Comparison of ENCODE assay signal across 8 cellular contexts in the genomic region with DNA sequence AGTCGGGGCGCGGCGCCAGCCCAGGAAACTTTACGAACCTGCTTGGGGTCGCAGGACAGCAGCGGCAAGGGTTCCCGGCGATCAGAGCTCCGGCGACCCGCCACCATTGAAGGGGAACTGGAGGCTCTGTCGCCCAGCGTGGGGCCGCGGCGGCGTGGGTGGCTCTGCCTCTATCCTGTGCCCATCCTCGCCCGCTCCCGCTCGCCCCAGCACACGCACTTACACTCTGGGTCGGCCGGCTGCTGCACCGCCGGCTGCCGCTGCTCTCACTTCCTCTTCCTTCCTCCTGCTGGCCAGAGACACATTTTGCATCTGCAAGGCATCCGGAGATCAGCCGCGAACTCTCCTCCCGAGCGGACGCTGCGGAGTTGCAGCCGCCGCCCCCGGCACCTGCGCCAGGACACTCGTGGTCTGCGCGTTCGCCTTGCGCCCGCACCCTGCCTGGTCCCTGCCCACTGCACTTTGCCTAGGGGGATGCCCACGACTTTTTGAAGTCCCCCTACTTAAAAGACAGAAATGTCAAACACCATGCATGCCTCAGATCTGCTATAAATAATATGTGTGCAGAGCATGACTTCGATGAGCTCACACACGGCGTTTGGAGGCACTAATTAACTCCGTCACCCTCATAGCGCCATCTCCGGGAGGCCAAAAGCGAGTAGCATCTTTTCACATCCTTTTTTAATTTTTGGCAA. TPM values are rescaled to one million over a fixed set of nuclear protein-coding genes. Genes with fewer than 3 reads are reported as not detected.
DNase-seq lines count a peak whose midpoint lies in the region; ATAC-seq and TF ChIP-seq lines count a peak whose summit lies in the region.

A gene with protein sequence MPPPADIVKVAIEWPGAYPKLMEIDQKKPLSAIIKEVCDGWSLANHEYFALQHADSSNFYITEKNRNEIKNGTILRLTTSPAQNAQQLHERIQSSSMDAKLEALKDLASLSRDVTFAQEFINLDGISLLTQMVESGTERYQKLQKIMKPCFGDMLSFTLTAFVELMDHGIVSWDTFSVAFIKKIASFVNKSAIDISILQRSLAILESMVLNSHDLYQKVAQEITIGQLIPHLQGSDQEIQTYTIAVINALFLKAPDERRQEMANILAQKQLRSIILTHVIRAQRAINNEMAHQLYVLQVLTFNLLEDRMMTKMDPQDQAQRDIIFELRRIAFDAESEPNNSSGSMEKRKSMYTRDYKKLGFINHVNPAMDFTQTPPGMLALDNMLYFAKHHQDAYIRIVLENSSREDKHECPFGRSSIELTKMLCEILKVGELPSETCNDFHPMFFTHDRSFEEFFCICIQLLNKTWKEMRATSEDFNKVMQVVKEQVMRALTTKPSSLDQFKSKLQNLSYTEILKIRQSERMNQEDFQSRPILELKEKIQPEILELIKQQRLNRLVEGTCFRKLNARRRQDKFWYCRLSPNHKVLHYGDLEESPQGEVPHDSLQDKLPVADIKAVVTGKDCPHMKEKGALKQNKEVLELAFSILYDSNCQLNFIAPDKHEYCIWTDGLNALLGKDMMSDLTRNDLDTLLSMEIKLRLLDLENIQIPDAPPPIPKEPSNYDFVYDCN (minus strand): TSS at position 228 of the 695 bp plus-strand sequence. CDS start 106,174 bp downstream, outside the sequence.

- ATAC-seq in HG02642 (IDR thresholded peaks at IDR 0.05; ENCODE audit: poor library complexity, unreplicated experiment) = peak; percentile 95
- peak; percentile 82 to 84 for ATAC-seq in activated CD4-positive, CD25-positive, alpha-beta regulatory T cell treated with anti-CD3 and anti-CD28 coated beads, Interleukin-2, amount 50 U/mL, for 24 hours

- peak; percentile 57; the same call in 2 of the 3 replicates for TF ChIP-seq CTCF in GM12872 (IDR thresholded peaks at IDR 0.05; ENCODE audit: insufficient read depth, low read depth, low read length)

- peak; percentile 34 to 53 for DNase-seq in NCI-H1930 (lab: John Stamatoyannopoulos, UW)
- DNase-seq in cerebellar cortex (ENCODE audit: low spot score) = peak; percentile 33
- DNase-seq in kidney glomerular epithelial cell (lab: John Stamatoyannopoulos, UW) = peak; percentile 35
- peak; percentile 69 to 70 for DNase-seq in stimulated activated CD4-positive, alpha-beta T cell treated with anti-CD3 and anti-CD28 coated beads, Interleukin-15, amount 100 ng/mL, for 48 hours (ENCODE audit: low read depth in 2 of 2)
- DNase-seq in HT-29 (ENCODE audit: low spot score) = no peak

RNA-seq across cellular contexts. Expression of the gene that starts here (rescaled TPM):
- total RNA-seq in HT-29 (2014; rRNA removed; shearing (Covaris generic)) = 0.10 and 0.41 TPM in 2 replicates
